8 cellular contexts compared by ENCODE assay signal in the genomic region with DNA sequence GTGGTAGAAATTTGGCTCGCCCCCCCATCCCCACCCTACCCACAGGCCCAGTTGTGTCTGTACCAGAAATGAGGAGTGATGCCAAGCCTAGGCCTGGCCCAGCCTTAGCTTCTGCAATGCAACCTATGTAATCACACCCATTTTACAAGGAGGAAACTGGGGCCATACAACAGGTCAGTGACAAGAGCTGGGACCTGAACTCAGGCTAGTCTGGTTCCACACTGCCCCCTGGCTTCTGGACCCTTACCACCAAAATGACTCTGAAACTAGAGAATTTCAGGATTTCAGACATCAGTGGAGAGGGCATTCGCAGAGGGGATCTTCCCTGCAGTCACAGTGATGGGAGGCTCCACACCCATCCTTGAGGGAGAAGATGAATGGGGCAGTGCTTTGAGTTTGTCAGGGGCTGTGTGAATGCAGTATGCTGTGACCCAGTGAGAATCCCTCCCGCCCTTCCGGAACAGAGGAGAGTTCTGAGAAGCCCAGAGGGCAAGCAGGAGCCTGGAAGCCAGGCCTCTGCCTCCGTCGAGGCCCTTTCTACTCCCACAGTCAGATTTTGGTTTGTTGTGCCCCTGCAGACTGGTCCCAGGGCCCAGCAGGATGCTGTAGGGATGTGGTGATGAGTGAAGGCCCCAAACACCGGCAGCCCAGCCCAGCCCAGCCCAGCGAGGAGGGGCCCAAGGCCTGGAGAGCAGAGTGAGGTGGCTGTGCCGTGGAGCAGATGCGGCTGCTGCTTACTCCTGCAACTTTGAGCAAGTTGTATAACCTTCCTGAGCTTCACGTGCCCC. TPM values are rescaled to one million over a fixed set of nuclear protein-coding genes. Genes with fewer than 3 reads are reported as not detected.
DNase-seq lines count a peak whose midpoint lies in the region; ATAC-seq, FAIRE-seq and TF ChIP-seq lines count a peak whose summit lies in the region.

No MANE protein-coding gene starts in this region.

- H3K4me3 ChIP-seq in HEK293 (ENCODE audit: low read depth, low read length) (no peak overlapping the region), GM12878 (no peak overlapping the region), HepG2 (replicated peaks in 1 of 3; ENCODE audit: insufficient read depth in 1 of 3, low read depth in 2 of 3, low read length in 3 of 3) (no peak overlapping the region)

- H3K9ac ChIP-seq in GM12878 (ENCODE audit: control insufficient read depth, insufficient read depth, low read length) (no peak overlapping the region), HepG2 (ENCODE audit: insufficient read depth, low read depth, low read length) (no peak overlapping the region)

- no peaks in the 10 kb centered on the region for H3K27me3 ChIP-seq in GM12878 (replicated peaks in 1 of 2; ENCODE audit: control insufficient read depth in 2 of 2, insufficient read depth in 2 of 2, low read length in 1 of 2)
- H3K27me3 ChIP-seq in HepG2 (ENCODE audit: control insufficient read depth in 1 of 2, insufficient read depth in 2 of 2, low read length in 2 of 2): no peaks in the 10 kb centered on the region

- DNase-seq in AML-193 (lab: John Stamatoyannopoulos, UW) (peak; percentile 16 to 33), GM12878 (ENCODE audit: low read depth, low spot score) (no peak), HepG2 (ENCODE audit: low spot score) (no peak), 8988T (no peak), cerebellar nuclear complex (lab: John Stamatoyannopoulos, UW) (no peak), KG1 (lab: John Stamatoyannopoulos, UW) (no peak), superior temporal gyrus (ENCODE audit: extremely low spot score) (no peak)

- H3K79me2 ChIP-seq in GM12878 (ENCODE audit: control insufficient read depth, insufficient read depth, low read length) (peaks cover 3% of the 10 kb centered on the region; the same call in 1 of the 2 replicates), HepG2 (ENCODE audit: insufficient read depth, low read length) (peaks cover 12% of the 10 kb centered on the region)

- 0 out of 2 replicates have a peak, but pooled peaks have one; percentile 41 for TF ChIP-seq CTCF in HEK293 (tag by site-specific recombination; IDR thresholded peaks at IDR 0.05)
- peak; percentile 21 to 51 (median 48); a peak in 4 of 6 replicates for TF ChIP-seq CTCF in GM12878 (IDR thresholded peaks at IDR 0.05 in 2 of 3, conservative IDR thresholded peaks at IDR 0.05 in 1 of 3; ENCODE audit: control insufficient read depth in 2 of 3, extremely low read depth in 1 of 3, insufficient read depth in 1 of 3, low read depth in 3 of 3, low read length in 3 of 3)
- TF ChIP-seq CTCF in HepG2 (CRISPR knock-in tag; IDR thresholded peaks at IDR 0.05): peak; percentile 83

- H3K27ac ChIP-seq in HEK293 (ENCODE audit: extremely low read depth, low read depth, low read length) (no peak overlapping the region), GM12878 (ENCODE audit: control insufficient read depth, insufficient read depth) (peak overlapping the region; percentile 59; the same call in 1 of the 2 replicates), HepG2 (ENCODE audit: extremely low read length, insufficient read depth, low read length) (no peak overlapping the region)

- SMC1A ChIA-PET in GM12878 (lab: Charles Lee; ENCODE audit: uncharacterized antibody, unreplicated experiment): interaction anchor here (0.6 to 2.3 kb wide), 11 partner anchors 16 to 456 kb away, joined by 3 to 17 read pairs (median 4); no protein-coding TSS in a partner anchor

- no peak for FAIRE-seq in GM12878 (lab: Jason Lieb, UNC)
- peak; percentile 57 for FAIRE-seq in HepG2 (lab: Jason Lieb, UNC)

- in situ Hi-C loops in GM12878 (cut with MboI): no loop called here
- in situ Hi-C loops in HepG2 (cut with HindIII; ENCODE audit: extremely low pct_ligation_motif_present, low pct_unique_long_range_greater_than_20kb): no loop called here

- CTCF ChIA-PET in HEK293 (lab: Yijun Ruan, JAX): interaction anchor here (0.5 to 1.8 kb wide), 7 partner anchors 8 to 489 kb away, joined by 3 to 6 read pairs (median 3); no protein-coding TSS in a partner anchor
- CTCF ChIA-PET in GM12878 (lab: Yijun Ruan, JAX): interaction anchor here (1.0 to 2.5 kb wide), 9 partner anchors 9 to 58 kb away, joined by 3 to 12 read pairs (median 9); no protein-coding TSS in a partner anchor
- CTCF ChIA-PET in HepG2 (lab: Yijun Ruan, JAX; ENCODE audit: low intra/inter-chr PET ratio, low total read pairs): no interaction called here

- BruUV-seq in GM12878 (replicated peaks; lab: Mats Ljungman, UMichigan) (no TSS peak), HepG2 (replicated peaks; lab: Mats Ljungman, UMichigan) (no TSS peak)

- POLR2A ChIA-PET in HEK293 (lab: Yijun Ruan, JAX) (no interaction called here), GM12878 (lab: Charles Lee) (no interaction called here), HepG2 (lab: Yijun Ruan, JAX) (interaction anchor here (0.6 kb wide), 1 partner anchor 24 kb away, joined by 4 read pairs; no protein-coding TSS in a partner anchor)

- WGBS in GM12878 (ENCODE audit: insufficient coverage, insufficient replicate concordance, low lambda C conversion rate, missing lambda C conversion rate): 95% methylated on average over 11 of the region's 11 CpGs
- WGBS in HepG2 (ENCODE audit: low lambda C conversion rate): 100% methylated on average over 10 of the region's 11 CpGs

- TF ChIP-seq EP300 in GM12878 (IDR thresholded peaks at IDR 0.05; ENCODE audit: borderline replicate concordance in 1 of 2, control insufficient read depth in 1 of 2, low read depth in 2 of 2, low read length in 2 of 2): no peak
- no peak for TF ChIP-seq EP300 in HepG2 (IDR thresholded peaks at IDR 0.05; ENCODE audit: low read depth in 2 of 2, low read length in 2 of 2)
- no peak for TF ChIP-seq EP300 in HepG2 (CRISPR knock-in tag; IDR thresholded peaks at IDR 0.05; ENCODE audit: borderline replicate concordance)

- no peak overlapping the region for H3K4me2 ChIP-seq in GM12878 (ENCODE audit: control insufficient read depth, insufficient read depth)
- no peak overlapping the region for H3K4me2 ChIP-seq in HepG2 (ENCODE audit: low read depth, low read length)

- intact Hi-C loops in GM12878 (cut with micrococcal nuclease; ENCODE audit: unreplicated experiment): no loop called here
- intact Hi-C loops in HepG2 (cut with micrococcal nuclease; ENCODE audit: unreplicated experiment): no loop called here

- H3K9me3 ChIP-seq in HEK293 (ENCODE audit: control insufficient read depth, insufficient read depth, low read depth, low read length): no peaks in the 10 kb centered on the region
- H3K9me3 ChIP-seq in GM12878 (replicated peaks; ENCODE audit: control insufficient read depth, insufficient read depth, low read length): no peaks in the 10 kb centered on the region
- H3K9me3 ChIP-seq in HepG2 (ENCODE audit: low read length): no peaks in the 10 kb centered on the region

- H4K20me1 ChIP-seq in GM12878 (ENCODE audit: control insufficient read depth, insufficient read depth) (no peaks in the 10 kb centered on the region; the same call in 1 of the 2 replicates), HepG2 (ENCODE audit: insufficient read depth, low read length) (peaks cover 8% of the 10 kb centered on the region)

- H3K36me3 ChIP-seq in HEK293 (ENCODE audit: control insufficient read depth in 2 of 2, insufficient read depth in 1 of 2, low read length in 2 of 2): peaks cover 0 to 21% of the 10 kb centered on the region in 2 experiments; a peak in 1 of 3 replicates
- peaks cover 2 to 15% of the 10 kb centered on the region in 2 experiments; a peak in 3 of 4 replicates for H3K36me3 ChIP-seq in GM12878 (ENCODE audit: control insufficient read depth in 2 of 2, insufficient read depth in 2 of 2, low read length in 1 of 2)
- peaks cover 27 to 45% of the 10 kb centered on the region in 2 experiments for H3K36me3 ChIP-seq in HepG2 (replicated peaks in 1 of 2; ENCODE audit: control insufficient read depth in 1 of 2, insufficient read depth in 2 of 2, low read length in 2 of 2)

- ATAC-seq in GM12878 (peak; percentile 42), HepG2 (peak; percentile 37)

- TF ChIP-seq POLR2A in GM12878 (IDR thresholded peaks at IDR 0.05; ENCODE audit: low read depth, low read length) (no peak), HepG2 (IDR thresholded peaks at IDR 0.05; ENCODE audit: insufficient read depth in 1 of 2, low read depth in 2 of 2, low read length in 2 of 2) (no peak)

- H3K4me1 ChIP-seq in HEK293 (ENCODE audit: control insufficient read depth, insufficient read depth, low read length) (no peaks in the 10 kb centered on the region), GM12878 (ENCODE audit: control insufficient read depth, insufficient read depth, low read length) (peaks cover 21% of the 10 kb centered on the region), HepG2 (ENCODE audit: insufficient read depth, low read length) (peaks cover 19% of the 10 kb centered on the region)

- RAD21 ChIA-PET in GM12878 (lab: Charles Lee; ENCODE audit: unreplicated experiment): interaction anchor here (1.2 to 2.3 kb wide), 8 partner anchors 22 to 291 kb away, joined by 3 to 17 read pairs (median 5); no protein-coding TSS in a partner anchor

- H2AFZ ChIP-seq in GM12878 (ENCODE audit: control insufficient read depth, low read depth, low read length) (no peak overlapping the region), HepG2 (ENCODE audit: low read length) (no peak overlapping the region)

- TF ChIP-seq RAD21 in GM12878 (IDR thresholded peaks at IDR 0.05; ENCODE audit: insufficient read depth, low read depth, low read length) (peak; percentile 52), HepG2 (CRISPR knock-in tag; IDR thresholded peaks at IDR 0.05) (peak; percentile 30; the same call in 1 of the 2 replicates)

RNA-seq across cellular contexts. Expression of gene MYL9, which starts 48.1 kb away (rescaled TPM):
- total RNA-seq in GM12878 (2013; cell fraction: nucleolus; rRNA removed): 0.22 TPM in 1 of 2 replicates, not detected in the other
- total RNA-seq in GM12878 (2014; rRNA removed) (0.11 and 0.28 TPM in 2 replicates), GM12878 (2014; rRNA removed; fragmentation: Illumina TruSeq; extraction: Trizol) (0.37 and 0.54 TPM in 2 replicates), GM12878 (2021) (1.6 and 1.7 TPM in 2 replicates), HepG2 (2016; rRNA removed; fragmentation: Illumina TruSeq; extraction: Trizol) (2.2 and 2.7 TPM in 2 replicates)
- polyA plus RNA-seq in GM12878 (2011; ENCODE audit: low read depth): 0.88 TPM
- polyA plus RNA-seq in GM12878 (2011; rRNA removed) (not detected in 2 replicates), GM12878 (2014; fragmentation: Illumina TruSeq; extraction: Trizol) (0.66 TPM in 1 of 2 replicates, not detected in the other), GM12878 (2014; fragmentation: Nextera tagmentation; extraction: Ambion mirVana) (not detected), GM12878 (2014; rRNA removed) (0.56 and 0.64 TPM in 2 replicates), GM12878 (2016; fragmentation: Nextera tagmentation; extraction: Ambion mirVana) (under 1 TPM; 0.62 to 0.63 TPM), HepG2 (2011; rRNA removed) (0.87 and 1.1 TPM in 2 replicates)
- 0.03 TPM in 2 replicates for polyA plus RNA-seq in GM12878 (2011; cell fraction: cytosol; rRNA removed)
- polyA plus RNA-seq in GM12878 (2011; cell fraction: nucleus; rRNA removed): not detected in 2 replicates
- 2.5 and 2.7 TPM in 2 replicates for polyA plus RNA-seq in GM12878 (2012)
- not detected in 2 replicates for polyA minus RNA-seq in GM12878 (2011; rRNA and poly(A)+ RNA removed)
- polyA minus RNA-seq in GM12878 (2011; cell fraction: cytosol; rRNA and poly(A)+ RNA removed): not detected in 2 replicates
- polyA minus RNA-seq in GM12878 (2011; cell fraction: nucleus; rRNA and poly(A)+ RNA removed): not detected in 2 replicates
- total RNA-seq in HepG2 (2016; cell fraction: cytosol; rRNA removed; fragmentation: Illumina TruSeq; extraction: Trizol; ENCODE audit: low read depth): 0.79 and 0.91 TPM in 2 replicates
- 2.5 TPM in 2 replicates for total RNA-seq in HepG2 (2016; cell fraction: insoluble cytoplasmic fraction; rRNA removed; fragmentation: Illumina TruSeq; extraction: Trizol)
- total RNA-seq in HepG2 (2016; cell fraction: membrane; rRNA removed; fragmentation: Illumina TruSeq; extraction: Trizol): 1.5 and 2.5 TPM in 2 replicates
- total RNA-seq in HepG2 (2016; cell fraction: nucleus; rRNA removed; fragmentation: Illumina TruSeq; extraction: Trizol): 1.3 and 1.7 TPM in 2 replicates
- 0.72 and 0.73 TPM in 2 replicates for polyA plus RNA-seq in HepG2 (2011; cell fraction: cytosol; rRNA removed)
- polyA plus RNA-seq in HepG2 (2011; cell fraction: nucleus; rRNA removed): 0.59 and 0.69 TPM in 2 replicates
- 1.2 and 1.4 TPM in 2 replicates for polyA plus RNA-seq in HepG2 (2012)
- 4.6 and 5.7 TPM in 2 replicates for polyA plus RNA-seq in HepG2 (2016; cell fraction: cytosol; fragmentation: Illumina TruSeq; extraction: Trizol; ENCODE audit: low read depth)
- 10.1 and 12.3 TPM in 2 replicates for polyA plus RNA-seq in HepG2 (2016; cell fraction: insoluble cytoplasmic fraction; fragmentation: Illumina TruSeq; extraction: Trizol; ENCODE audit: low read depth)
- 6.4 and 6.8 TPM in 2 replicates for polyA plus RNA-seq in HepG2 (2016; cell fraction: membrane; fragmentation: Illumina TruSeq; extraction: Trizol; ENCODE audit: low read depth)
- 8.9 and 9.0 TPM in 2 replicates for polyA plus RNA-seq in HepG2 (2016; cell fraction: nucleus; fragmentation: Illumina TruSeq; extraction: Trizol; ENCODE audit: insufficient read depth, low read depth)
- polyA minus RNA-seq in HepG2 (2011; rRNA and poly(A)+ RNA removed; ENCODE audit: low replicate concordance): 0.72 and 4.7 TPM in 2 replicates
- polyA minus RNA-seq in HepG2 (2011; cell fraction: cytosol; rRNA and poly(A)+ RNA removed): 0.70 and 0.89 TPM in 2 replicates
- 0.39 and 0.75 TPM in 2 replicates for polyA minus RNA-seq in HepG2 (2011; cell fraction: nucleus; rRNA and poly(A)+ RNA removed)

Comparison
In these comparisons a context has a peak if more than half of its experiments do, and no peak if none do; other contexts are left out.
1. DNase-seq: peak in AML-193 (2 of 2); none in GM12878 (single experiment), HepG2 (single experiment), 8988T (single experiment), cerebellar nuclear complex (0 of 2), KG1 (single experiment) and superior temporal gyrus (single experiment).
2. Peak in every context shown above with its lines, with median percentiles within 50 percentile points of each other: CTCF ChIP-seq.